30 cellular contexts compared by ENCODE assay signal in genomic region chr7:99219985-99220384, GRCh38. TPM values are rescaled to one million over a fixed set of nuclear protein-coding genes. Genes with fewer than 3 reads are reported as not detected.
DNase-seq lines count a peak whose midpoint lies in the region; TF ChIP-seq lines count a peak whose summit lies in the region.
"Had no signal": no experiment of that assay in that cellular context is flagged by ENCODE, and none has a peak within 500 bp of the region (broad histone marks: within the 10 kb centered on the region; RNA-seq: fewer than 3 reads in every experiment).

No MANE protein-coding gene starts in this region.

- no peak overlapping the region for H3K4me2 ChIP-seq in mesendoderm (ENCODE audit: low read length)
- H3K4me2 ChIP-seq: BLaER1 treated with 17β-estradiol and CSF1 and Interleukin-3, amounts not matched to agents 10 nM and 100 nM; GM23338 had no signal

- H3K36me3 ChIP-seq in BE2C, result no peaks in the 10 kb centered on the region
- no peaks in the 10 kb centered on the region for H3K36me3 ChIP-seq in spleen
- no peaks in the 10 kb centered on the region for H3K36me3 ChIP-seq in mesendoderm (ENCODE audit: control insufficient read depth, insufficient read depth, low read length)
- H3K36me3 ChIP-seq: BLaER1 treated with 17β-estradiol and CSF1 and Interleukin-3, amounts not matched to agents 10 nM and 100 nM; SJSA1 had no signal

- H3K56ac ChIP-seq in mesendoderm (ENCODE audit: low read length), result no peak overlapping the region

- no peak overlapping the region for H4K8ac ChIP-seq in mesendoderm (ENCODE audit: low read depth, low read length)

- H4K5ac ChIP-seq in mesendoderm (ENCODE audit: low read length), result no peak overlapping the region

- H3K4me1 ChIP-seq in BE2C (peaks cover 3% of the 10 kb centered on the region; the same call in 1 of the 2 replicates), spleen (no peaks in the 10 kb centered on the region), mesendoderm (ENCODE audit: control insufficient read depth, low read depth, low read length) (no peaks in the 10 kb centered on the region)

- H3K27me3 Mint-ChIP-seq in MCF 10A (ENCODE audit: insufficient read depth, unreplicated experiment), result no peaks in the 10 kb centered on the region

- H3K27ac ChIP-seq in spleen, result no peak overlapping the region
- no peak overlapping the region for H3K27ac ChIP-seq in mesendoderm (ENCODE audit: low read depth, low read length)
- H3K27ac ChIP-seq: BLaER1 treated with 17β-estradiol and CSF1 and Interleukin-3, amounts not matched to agents 10 nM and 100 nM; SJSA1 had no signal

- no peaks in the 10 kb centered on the region for H3K79me1 ChIP-seq in mesendoderm (ENCODE audit: low read length)

- peaks cover 16% of the 10 kb centered on the region for H3K4me1 Mint-ChIP-seq in MCF 10A (ENCODE audit: insufficient read depth, unreplicated experiment)

- no peaks in the 10 kb centered on the region for H3K36me3 Mint-ChIP-seq in MCF 10A (ENCODE audit: insufficient read depth, unreplicated experiment)

- CTCF ChIA-PET in MCF 10A (lab: Yijun Ruan, JAX), result no interaction called here

- no peak overlapping the region for H3K18ac ChIP-seq in mesendoderm (ENCODE audit: low read length)

- H3K9me3 ChIP-seq in BE2C (no peaks in the 10 kb centered on the region), spleen (no peaks in the 10 kb centered on the region)
- H3K9me3 ChIP-seq: SJSA1 had no signal

- no peak overlapping the region for H3K27ac Mint-ChIP-seq in MCF 10A (ENCODE audit: low read depth, unreplicated experiment)
- H3K27ac Mint-ChIP-seq: CD4-positive, alpha-beta T cell; GM23338; HFFc6 had no signal

- H3K27me3 ChIP-seq in BE2C (no peaks in the 10 kb centered on the region), spleen (replicated peaks in 1 of 7) (peaks cover 0 to 5% (median 0%) of the 10 kb centered on the region in 7 donors), mesendoderm (ENCODE audit: insufficient read depth, low read length, poor library complexity) (no peaks in the 10 kb centered on the region)
- H3K27me3 ChIP-seq: BLaER1 treated with 17β-estradiol and CSF1 and Interleukin-3, amounts not matched to agents 10 nM and 100 nM had no signal

- H3K23ac ChIP-seq in mesendoderm (ENCODE audit: low read length), result no peak overlapping the region

- no peak overlapping the region for H3K9ac ChIP-seq in mesendoderm (ENCODE audit: low read length)
- H3K9ac ChIP-seq: BLaER1 treated with 17β-estradiol and CSF1 and Interleukin-3, amounts not matched to agents 10 nM and 100 nM had no signal

- H2BK120ac ChIP-seq in mesendoderm (ENCODE audit: low read depth, low read length), result no peak overlapping the region

- POLR2A ChIA-PET in MCF 10A (lab: Yijun Ruan, JAX), result interaction anchor here (0.6 kb wide), 2 partner anchors 14 to 55 kb away, joined by 3 read pairs; no protein-coding TSS in a partner anchor

- intact Hi-C loops in spleen (cut with DNase I; ENCODE audit: low total_unique reads), result no loop called here
- intact Hi-C loops in MCF 10A (cut with micrococcal nuclease), result loop anchor here (5.0 kb wide), 1 partner anchor 78 kb away; the partner anchor contains the start of gene SMURF1

- no peaks in the 10 kb centered on the region for H3K9me3 Mint-ChIP-seq in MCF 10A (ENCODE audit: unreplicated experiment)
- H3K9me3 Mint-ChIP-seq: CD4-positive, alpha-beta T cell; GM23338; H9; HFFc6 had no signal

- no peaks in the 10 kb centered on the region for H3K79me2 ChIP-seq in mesendoderm (ENCODE audit: control insufficient read depth, insufficient read depth, low read length)

- no peak overlapping the region for H2BK15ac ChIP-seq in mesendoderm (replicated peaks; ENCODE audit: low read depth)

- no peak for TF ChIP-seq CTCF in BE2C (IDR thresholded peaks at IDR 0.05; ENCODE audit: low read depth, low read length)
- TF ChIP-seq CTCF in spleen (IDR thresholded peaks at IDR 0.05 in 8 of 11, conservative IDR thresholded peaks at IDR 0.05 in 3 of 11), result no peak
- TF ChIP-seq CTCF in MCF 10A (IDR thresholded peaks at IDR 0.05; ENCODE audit: unreplicated experiment), result no peak

- TF ChIP-seq POLR2A in spleen (IDR thresholded peaks at IDR 0.05), result no peak

- DNase-seq in BE2C (peak; percentile 41), SK-N-DZ (ENCODE audit: low spot score) (peak; percentile 91), left kidney (ENCODE audit: low read depth, low spot score) (peak; percentile 10), spleen (peak; percentile 7), mesendoderm (no peak), cerebellum (ENCODE audit: low spot score) (no peak), MCF 10A (ENCODE audit: unreplicated experiment) (no peak)
- DNase-seq: CD4-positive, alpha-beta T cell; DMS53; GDM1; H9; HFFc6; Kasumi-1; MV-4-11; NCI-H1105; NCI-H1436 treated with DMSO at 0.1 percent for 48 hours; NCI-H1930; NCI-H2107; NCI-H524 treated with DMSO at 0.1 percent for 48 hours; NCI-H774 had no signal

- no peak overlapping the region for H2AK5ac ChIP-seq in mesendoderm (ENCODE audit: low read length)

- BruUV-seq in MCF 10A (replicated peaks; lab: Mats Ljungman, UMichigan), result no TSS peak

- H3K4me3 Mint-ChIP-seq in MCF 10A (ENCODE audit: unreplicated experiment), result no peak overlapping the region
- H3K4me3 Mint-ChIP-seq: CD4-positive, alpha-beta T cell; GM23338; H9; HFFc6 had no signal

- 73 to 84% (median 79%) methylated on average over 8 of the region's 8 CpGs for WGBS in spleen, 5 donors
- WGBS in mesendoderm (ENCODE audit: extremely low coverage, insufficient coverage, low lambda C conversion rate), result no CpG with 5 or more reads among the region's 8 CpGs

- no peak overlapping the region for H3K4ac ChIP-seq in mesendoderm (ENCODE audit: low read depth, low read length)

- H2BK5ac ChIP-seq in mesendoderm (ENCODE audit: low read length), result no peak overlapping the region

- H3K4me3 ChIP-seq in BE2C (ENCODE audit: low read depth, low read length) (no peak overlapping the region), spleen (no peak overlapping the region), mesendoderm (ENCODE audit: low read length) (no peak overlapping the region)
- H3K4me3 ChIP-seq: BLaER1 treated with 17β-estradiol and CSF1 and Interleukin-3, amounts not matched to agents 10 nM and 100 nM; GM12878; GM23338; K562; SJSA1 had no signal

RNA-seq across cellular contexts. Expression of gene KPNA7, which starts 12.1 kb away (rescaled TPM):
- polyA plus RNA-seq in BE2C (2012; ENCODE audit: insufficient read depth, insufficient read length, low read depth), result not detected
- polyA plus RNA-seq in SK-N-DZ (2014; cell fraction: cytosol; rRNA removed), result not detected in 2 replicates
- polyA plus RNA-seq in SK-N-DZ (2014; cell fraction: nucleus; rRNA removed), result not detected in 2 replicates
- total RNA-seq in spleen (not detected), cerebellum (not detected), MCF 10A (2022) (not detected in 2 replicates)
- polyA plus RNA-seq in spleen, result not detected
- polyA plus RNA-seq in mesendoderm (2013, experiment 1 of 2), result not detected
- polyA plus RNA-seq in mesendoderm (2013, experiment 2 of 2), result not detected
- total RNA-seq: A172; CD4-positive, alpha-beta T cell; Daoy; GM12878; GM23338; H9; HFFc6; HT1080; K562; M059J; Right ventricle myocardium inferior; SJSA1 had no signal
- polyA plus RNA-seq: GM23338, K562 had no signal

RNA-seq across cellular contexts. Expression of gene MYH16, which starts 52.7 kb away (rescaled TPM):
- 0.08 TPM for polyA plus RNA-seq in BE2C (2012; ENCODE audit: insufficient read depth, insufficient read length, low read depth)
- polyA plus RNA-seq in SK-N-DZ (2014; cell fraction: cytosol; rRNA removed), result not detected in 2 replicates
- not detected in 2 replicates for polyA plus RNA-seq in SK-N-DZ (2014; cell fraction: nucleus; rRNA removed)
- total RNA-seq in spleen, result not detected
- not detected for polyA plus RNA-seq in spleen
- not detected for polyA plus RNA-seq in mesendoderm (2013, experiment 1 of 2)
- polyA plus RNA-seq in mesendoderm (2013, experiment 2 of 2), result not detected
- total RNA-seq in cerebellum, result not detected
- 0.33 TPM in 1 of 2 replicates, not detected in the other for total RNA-seq in MCF 10A (2022)
- total RNA-seq: CD4-positive, alpha-beta T cell; GM23338; H9; K562; Right ventricle myocardium inferior; SJSA1 had no signal
- polyA plus RNA-seq: GM23338 had no signal

Comparison
In these comparisons a context has a peak if more than half of its experiments do, and no peak if none do; other contexts are left out.
1. DNase-seq: peak in BE2C (single experiment), SK-N-DZ (single experiment), left kidney (single experiment) and spleen (single experiment); none in mesendoderm (single experiment), cerebellum (single experiment) and MCF 10A (single experiment).